ENCODE assay signal across 23 cellular contexts in genomic region chr6:34510299-34510698, GRCh38. TPM values are rescaled to one million over a fixed set of nuclear protein-coding genes. Genes with fewer than 3 reads are reported as not detected.
"Had no signal": no experiment of that assay in that cellular context is flagged by ENCODE, and none has a peak within 500 bp of the region (broad histone marks: within the 10 kb centered on the region; RNA-seq: fewer than 3 reads in every experiment).

No MANE protein-coding gene starts in this region.

- H3K27me3 ChIP-seq: MG63 had no signal

- H3K9me3 ChIP-seq: MG63, SJCRH30 had no signal

- H3K4me1 ChIP-seq: SJCRH30 had no signal

- H3K36me3 ChIP-seq: MG63, SJCRH30 had no signal

- H3K27ac ChIP-seq: SJCRH30 had no signal

- H3K4me3 ChIP-seq: MG63, SJCRH30 had no signal

- DNase-seq: IMR-90, Karpas-422, KG1, MG63, NCI-H1092, NCI-H1105 treated with DMSO at 0.1 percent for 48 hours, NCI-H1417 treated with DMSO at 0.1 percent for 48 hours, NCI-H146, NCI-H1694 treated with DMSO at 0.1 percent for 48 hours, NCI-H1930, NCI-H2081, NCI-H2107, NCI-H2227 treated with DMSO at 0.1 percent for 48 hours, NCI-H524, NCI-H526 treated with DMSO at 0.1 percent for 48 hours, NCI-H748 treated with DMSO at 0.1 percent for 48 hours, RPMI8226, SHP77, SJCRH30 had no signal

- ATAC-seq: HepG2, SK-N-SH treated with all-trans-retinoic acid at 6 μM for 48 hours had no signal

RNA-seq across cellular contexts. Expression of gene PACSIN1, which starts 44.4 kb away (rescaled TPM):
- total RNA-seq: HepG2, HT1080, IMR-90, SJCRH30 had no signal
- polyA plus RNA-seq: HepG2 had no signal

RNA-seq across cellular contexts. Expression of gene SPDEF, which starts 45.8 kb away (rescaled TPM):
- total RNA-seq: HepG2, IMR-90, NCI-H460, SJCRH30 had no signal
- polyA plus RNA-seq: HepG2 had no signal
